In genomic region chr5:133624316-133624715, GRCh38 we compare ENCODE assay signal across 28 cellular contexts. TPM values are rescaled to one million over a fixed set of nuclear protein-coding genes. Genes with fewer than 3 reads are reported as not detected.
"Had no signal": no experiment of that assay in that cellular context is flagged by ENCODE, and none has a peak within 500 bp of the region (broad histone marks: within the 10 kb centered on the region; RNA-seq: fewer than 3 reads in every experiment).

No MANE protein-coding gene starts in this region.

- H3K36me3 ChIP-seq: esophagus squamous epithelium, gastrocnemius medialis, heart right ventricle, left lung, lower lobe of right lung had no signal

- H3K27ac ChIP-seq: epithelial cell of prostate, esophagus squamous epithelium, gastrocnemius medialis, heart right ventricle, left lung, lower lobe of right lung had no signal

- DNase-seq: cortex of kidney; effector CD8-positive, alpha-beta T cell; effector memory CD8-positive, alpha-beta T cell; endodermal cell; erythroblast; esophagus squamous epithelium; foreskin fibroblast; foreskin melanocyte; gastrocnemius medialis; glutamatergic neuron; head of caudate nucleus; heart right ventricle; hippocampal formation; left cardiac atrium; left lung; left ventricle myocardium superior; lower lobe of right lung; mesenchymal stem cell; mucosa of descending colon; naive B cell; naive thymus-derived CD8-positive, alpha-beta T cell had no signal

- H3K4me1 ChIP-seq: esophagus squamous epithelium, gastrocnemius medialis, heart right ventricle, left lung, lower lobe of right lung had no signal

- H3K9me3 ChIP-seq: esophagus squamous epithelium, gastrocnemius medialis, left lung, lower lobe of right lung, mucosa of descending colon had no signal

- FAIRE-seq: endometrium, islet of Langerhans, keratinocyte had no signal

- H3K4me3 ChIP-seq: esophagus squamous epithelium, gastrocnemius medialis, heart right ventricle, left lung, lower lobe of right lung, mucosa of descending colon had no signal

- ATAC-seq: effector memory CD8-positive, alpha-beta T cell; esophagus mucosa; gastrocnemius medialis; heart right ventricle; left cardiac atrium; left lung; left ventricle myocardium superior; lower lobe of right lung; mucosa of descending colon; naive thymus-derived CD8-positive, alpha-beta T cell had no signal

RNA-seq across cellular contexts. Expression of gene FSTL4, which starts 12.0 kb away (rescaled TPM):
- total RNA-seq: kidney epithelial cell, left ventricle myocardium superior, mesenteric fat pad had no signal
- polyA plus RNA-seq: naive thymus-derived CD8-positive, alpha-beta T cell had no signal
